In the genomic region with DNA sequence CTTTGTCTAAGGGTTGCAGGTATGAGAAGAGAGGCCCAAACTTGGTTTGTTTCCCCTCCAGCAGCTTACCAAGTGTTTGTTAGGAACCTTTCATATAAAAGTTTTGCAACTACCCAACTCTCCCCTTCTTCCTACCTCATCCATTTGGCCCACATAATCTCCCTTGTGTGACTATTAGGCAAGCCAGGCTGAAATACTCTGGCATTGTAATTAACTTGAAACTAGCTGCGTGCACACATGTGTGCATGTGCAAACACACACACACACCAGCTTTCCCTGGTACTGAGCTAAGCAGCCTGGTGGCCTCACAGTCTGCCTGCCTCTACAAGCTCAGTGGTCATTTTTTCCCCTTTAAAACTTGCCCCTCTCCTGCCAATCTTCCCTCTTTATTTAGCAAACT, we compare ENCODE assay signal across 17 cellular contexts.
DNase-seq lines count a peak whose midpoint lies in the region; ATAC-seq and TF ChIP-seq lines count a peak whose summit lies in the region.
"Had no signal": no experiment of that assay in that cellular context is flagged by ENCODE, and none has a peak within 500 bp of the region (broad histone marks: within the 10 kb centered on the region; RNA-seq: fewer than 3 reads in every experiment).

No MANE protein-coding gene starts in this region.

- H3K9ac ChIP-seq in MM.1S (ENCODE audit: low read length), result no peak overlapping the region

- H3K9me2 ChIP-seq in MM.1S (replicated peaks; ENCODE audit: insufficient read depth, low read length), result no peaks in the 10 kb centered on the region

- no peak overlapping the region for H3K4me3 ChIP-seq in MM.1S (ENCODE audit: low read length)
- no peak overlapping the region for H3K4me3 ChIP-seq in fibroblast of the aortic adventitia (ENCODE audit: low read depth, low read length)
- H3K4me3 ChIP-seq: HAP-1, MG63 had no signal

- no peaks in the 10 kb centered on the region for H3K9me3 ChIP-seq in MM.1S (replicated peaks; ENCODE audit: insufficient read depth, low read length)
- H3K9me3 ChIP-seq: HAP-1, MG63 had no signal

- peaks cover 8% of the 10 kb centered on the region; the same call in 1 of the 2 replicates for H3F3A ChIP-seq in MM.1S (ENCODE audit: insufficient read depth, low read length)

- H3K4me2 ChIP-seq in MM.1S (ENCODE audit: low read depth, low read length), result peak overlapping the region; percentile 8; the same call in 1 of the 2 replicates

- H3K27me3 ChIP-seq in MM.1S (replicated peaks; ENCODE audit: insufficient read depth, low read length), result no peaks in the 10 kb centered on the region
- H3K27me3 ChIP-seq: MG63 had no signal

- in situ Hi-C loops in KBM-7 (cut with MboI; ENCODE audit: low pct_unique_long_range_greater_than_20kb, low sequenced_read_pairs), result no loop called here

- peak; percentile 68 for ATAC-seq in sciatic nerve
- ATAC-seq in HG03039 (IDR thresholded peaks at IDR 0.05; ENCODE audit: unreplicated experiment), result no peak
- no peak for ATAC-seq in GM18520 (IDR thresholded peaks at IDR 0.05; ENCODE audit: unreplicated experiment)
- ATAC-seq: SK-N-SH treated with all-trans-retinoic acid at 6 μM for 48 hours had no signal

- peaks cover 18% of the 10 kb centered on the region for H3K4me1 ChIP-seq in MM.1S (ENCODE audit: low read length)

- TF ChIP-seq CTCF in MM.1S (IDR thresholded peaks at IDR 0.05; ENCODE audit: low read length) (no peak), fibroblast of the aortic adventitia (IDR thresholded peaks at IDR 0.05; ENCODE audit: insufficient read depth, low read length) (no peak)

- H2AFZ ChIP-seq in MM.1S (ENCODE audit: low read length), result no peak overlapping the region

- H4K20me1 ChIP-seq in MM.1S (ENCODE audit: insufficient read depth, low read length), result no peaks in the 10 kb centered on the region

- no peaks in the 10 kb centered on the region for H3K36me3 ChIP-seq in MM.1S (replicated peaks; ENCODE audit: insufficient read depth, low read length)
- H3K36me3 ChIP-seq: HAP-1, MG63 had no signal

- DNase-seq in NCI-H146 (lab: John Stamatoyannopoulos, UW) (peak; percentile 9), NCI-H146 treated with DMSO at 0.1 percent for 48 hours (lab: John Stamatoyannopoulos, UW; ENCODE audit: unreplicated experiment) (no peak), MM.1S (no peak), fibroblast of the aortic adventitia (ENCODE audit: low read depth) (peak; percentile 28), sciatic nerve (ENCODE audit: low spot score) (no peak), KBM-7 (no peak)
- DNase-seq: DMS79, Kasumi-1, MG63, NCI-H1105, NCI-H1694 treated with DMSO at 0.1 percent for 48 hours, SIG-M5 had no signal

- H3K27ac ChIP-seq in MM.1S (ENCODE audit: low read length), result peak overlapping the region; percentile 9; the same call in 1 of the 2 replicates
- H3K27ac ChIP-seq: 22Rv1 had no signal

- no peaks in the 10 kb centered on the region for H3K79me2 ChIP-seq in MM.1S (ENCODE audit: low read length)

- intact Hi-C loops in sciatic nerve (cut with DNase I), result no loop called here

Comparison
In these comparisons a context has a peak if more than half of its experiments do, and no peak if none do; other contexts are left out.
1. DNase-seq: peak in NCI-H146 (single experiment) and fibroblast of the aortic adventitia (single experiment); none in NCI-H146 treated with DMSO at 0.1 percent for 48 hours (single experiment), MM.1S (single experiment), sciatic nerve (single experiment) and KBM-7 (single experiment).